27 cellular contexts compared by ENCODE assay signal in genomic region chr9:136692190-136693134, GRCh38. TPM values are rescaled to one million over a fixed set of nuclear protein-coding genes. Genes with fewer than 3 reads are reported as not detected.
DNase-seq lines count a peak whose midpoint lies in the region; ATAC-seq, FAIRE-seq and TF ChIP-seq lines count a peak whose summit lies in the region.
"Had no signal": no experiment of that assay in that cellular context is flagged by ENCODE, and none has a peak within 500 bp of the region (broad histone marks: within the 10 kb centered on the region; RNA-seq: fewer than 3 reads in every experiment).

No MANE protein-coding gene starts in this region.

- CTCF ChIA-PET in Caco-2 (lab: Charles Lee), result interaction anchor here (1.2 to 1.4 kb wide), 4 partner anchors 18 to 208 kb away, joined by 4 to 9 read pairs (median 6); no protein-coding TSS in a partner anchor
- CTCF ChIA-PET in Panc1 (lab: Charles Lee), result no interaction called here

- no TSS peak for BruUV-seq in Caco-2 (replicated peaks; lab: Mats Ljungman, UMichigan)
- no TSS peak for BruUV-seq in Panc1 (replicated peaks; lab: Mats Ljungman, UMichigan)

- no peaks in the 10 kb centered on the region for H3K9me3 ChIP-seq in Caco-2
- H3K9me3 ChIP-seq in Panc1 (ENCODE audit: control insufficient read depth, insufficient read depth, low read depth, low read length), result no peaks in the 10 kb centered on the region
- H3K9me3 ChIP-seq in small intestine (ENCODE audit: control insufficient read depth, low read depth), result no peaks in the 10 kb centered on the region
- H3K9me3 ChIP-seq: tibial artery had no signal

- no peak for TF ChIP-seq CTCF in Caco-2 (IDR thresholded peaks at IDR 0.05; ENCODE audit: insufficient read depth in 1 of 2, low read depth in 1 of 2, low read length in 1 of 2, severe bottlenecking in 1 of 2, unreplicated experiment in 1 of 2)
- TF ChIP-seq CTCF in Panc1 (IDR thresholded peaks at IDR 0.05), result no peak
- no peak for TF ChIP-seq CTCF in glutamatergic neuron (IDR thresholded peaks at IDR 0.05; ENCODE audit: partially characterized antibody, unreplicated experiment)

- peaks cover 63% of the 10 kb centered on the region for H3K4me1 ChIP-seq in Caco-2
- H3K4me1 ChIP-seq in Panc1 (ENCODE audit: control insufficient read depth, insufficient read depth, low read length), result peaks cover 47% of the 10 kb centered on the region
- H3K4me1 ChIP-seq in small intestine (ENCODE audit: control insufficient read depth in 2 of 2, insufficient read depth in 1 of 2, low read depth in 1 of 2, low read length in 1 of 2), result peaks cover 2 to 12% of the 10 kb centered on the region in 2 donors

- H3K27me3 Mint-ChIP-seq in Caco-2 (ENCODE audit: insufficient read depth, unreplicated experiment), result no peaks in the 10 kb centered on the region
- H3K27me3 Mint-ChIP-seq in glutamatergic neuron (ENCODE audit: unreplicated experiment), result peaks cover 7% of the 10 kb centered on the region

- ATAC-seq in Panc1 (no peak), left colon (no peak), esophagus mucosa (no peak)
- ATAC-seq: activated T-cell treated with anti-CD3 and anti-CD28 coated beads, Interleukin-2, amount 50 U/mL, for 72 hours; stimulated activated naive CD8-positive, alpha-beta T cell treated with anti-CD3 and anti-CD28 coated beads, Interleukin-15, Interleukin-2, amounts not matched to agents 100 U/mL and 50 U/mL, for 24 hours had no signal

- H3K4me3 Mint-ChIP-seq in Caco-2 (ENCODE audit: unreplicated experiment) (no peak overlapping the region), glutamatergic neuron (ENCODE audit: unreplicated experiment) (no peak overlapping the region)
- H3K4me3 Mint-ChIP-seq: activated T-cell treated with anti-CD3 and anti-CD28 coated beads, Interleukin-2, amount 50 U/mL, for 72 hours; WTC11 had no signal

- 80 to 85% (median 85%) methylated on average over 45 to 46 of the region's 46 CpGs for WGBS in small intestine, 3 donors

- POLR2A ChIA-PET in Caco-2 (lab: Charles Lee), result interaction anchor here (0.6 to 1.1 kb wide), 2 partner anchors 16 to 208 kb away, joined by 3 to 4 read pairs; no protein-coding TSS in a partner anchor
- POLR2A ChIA-PET in Panc1 (lab: Charles Lee), result no interaction called here

- H3K27ac ChIP-seq in Panc1 (ENCODE audit: low read length), result peak overlapping the region; percentile 66; the same call in 1 of the 2 replicates
- H3K27ac ChIP-seq in small intestine (ENCODE audit: low read depth in 1 of 2, low read length in 1 of 2), result peak overlapping the region; percentile 89 to 98
- H3K27ac ChIP-seq: tibial artery had no signal

- FAIRE-seq in small intestine (lab: Jason Lieb, UNC), result no peak
- FAIRE-seq: GM18507 had no signal

- intact Hi-C loops in Caco-2 (cut with micrococcal nuclease; ENCODE audit: unreplicated experiment) (loop anchor here (1.0 to 5.0 kb wide), 2 partner anchors 60 to 208 kb away; no protein-coding TSS in a partner anchor), Panc1 (cut with micrococcal nuclease; ENCODE audit: unreplicated experiment) (no loop called here), left colon (cut with DNase I, micrococcal nuclease) (no loop called here)

- H3K9me3 Mint-ChIP-seq in Caco-2 (ENCODE audit: unreplicated experiment), result no peaks in the 10 kb centered on the region
- H3K9me3 Mint-ChIP-seq in glutamatergic neuron (ENCODE audit: unreplicated experiment), result peaks cover 4% of the 10 kb centered on the region
- H3K9me3 Mint-ChIP-seq: activated T-cell treated with anti-CD3 and anti-CD28 coated beads, Interleukin-2, amount 50 U/mL, for 72 hours; WTC11 had no signal

- H3K27ac Mint-ChIP-seq in Caco-2 (ENCODE audit: unreplicated experiment) (peak overlapping the region; percentile 91), glutamatergic neuron (ENCODE audit: unreplicated experiment) (no peak overlapping the region)
- H3K27ac Mint-ChIP-seq: activated T-cell treated with anti-CD3 and anti-CD28 coated beads, Interleukin-2, amount 50 U/mL, for 72 hours; WTC11 had no signal

- H3K27me3 ChIP-seq in Caco-2 (replicated peaks; ENCODE audit: control insufficient read depth, insufficient read depth, low read length) (no peaks in the 10 kb centered on the region), Panc1 (ENCODE audit: control insufficient read depth, insufficient read depth, low read length) (no peaks in the 10 kb centered on the region), small intestine (ENCODE audit: control insufficient read depth in 2 of 2, insufficient read depth in 2 of 2, low read length in 2 of 2) (no peaks in the 10 kb centered on the region)

- in situ Hi-C loops in Panc1 (cut with HindIII; ENCODE audit: low pct_unique_long_range_greater_than_20kb, low sequenced_read_pairs), result no loop called here

- peaks cover 19% of the 10 kb centered on the region for H3K4me1 Mint-ChIP-seq in Caco-2 (ENCODE audit: low read depth, unreplicated experiment)
- H3K4me1 Mint-ChIP-seq in glutamatergic neuron (ENCODE audit: low read depth, unreplicated experiment), result peaks cover 13% of the 10 kb centered on the region

- DNase-seq in Caco-2, result no peak
- DNase-seq in Panc1 (ENCODE audit: low read depth, low spot score), result no peak
- DNase-seq in glutamatergic neuron, result peak; percentile 15
- no peak for DNase-seq in small intestine
- DNase-seq in NCI-H1417 (lab: John Stamatoyannopoulos, UW), result no peak
- no peak for DNase-seq in NCI-H446 (lab: John Stamatoyannopoulos, UW)
- DNase-seq in left colon, result no peak
- DNase-seq: activated naive CD4-positive, alpha-beta T cell treated with Interleukin-2 at 50 U/mL for 16 hours; activated T-cell treated with anti-CD3 and anti-CD28 coated beads, Interleukin-2, amount 50 U/mL, for 72 hours; effector CD8-positive, alpha-beta T cell; mesendoderm; NCI-H1417 treated with DMSO at 0.1 percent for 48 hours; NCI-H446 treated with DMSO at 0.1 percent for 48 hours; NCI-H82; nucleus accumbens; SIG-M5; stimulated activated naive CD8-positive, alpha-beta T cell treated with anti-CD3 and anti-CD28 coated beads, Interleukin-15, Interleukin-2, amounts not matched to agents 100 U/mL and 50 U/mL, for 24 hours; T-helper 9 cell; tibial artery had no signal

- H3K36me3 ChIP-seq in Caco-2 (ENCODE audit: control insufficient read depth, insufficient read depth, low read length) (no peaks in the 10 kb centered on the region), Panc1 (ENCODE audit: control insufficient read depth, insufficient read depth, low read length) (no peaks in the 10 kb centered on the region), small intestine (ENCODE audit: control insufficient read depth in 2 of 2, insufficient read depth in 2 of 2, low read length in 2 of 2) (no peaks in the 10 kb centered on the region)
- H3K36me3 ChIP-seq: tibial artery had no signal

- H3K4me3 ChIP-seq in Caco-2 (ENCODE audit: low read depth, low read length) (no peak overlapping the region), Panc1 (ENCODE audit: low read depth in 2 of 2, low read length in 2 of 2) (no peak overlapping the region), small intestine (ENCODE audit: low read depth in 1 of 2, low read length in 2 of 2) (peak overlapping the region in 1 of 2 donors; percentile 30)
- H3K4me3 ChIP-seq: tibial artery had no signal

- H3K36me3 Mint-ChIP-seq in Caco-2 (ENCODE audit: insufficient read depth, unreplicated experiment) (peaks cover 6% of the 10 kb centered on the region), glutamatergic neuron (ENCODE audit: unreplicated experiment) (no peaks in the 10 kb centered on the region)
- H3K36me3 Mint-ChIP-seq: WTC11 had no signal

RNA-seq across cellular contexts. Expression of gene AGPAT2, which starts 5.2 kb away (rescaled TPM):
- 68.7 and 77.1 TPM in 2 replicates for total RNA-seq in Caco-2 (2022)
- total RNA-seq in Panc1 (2021; ENCODE audit: unreplicated experiment), result 77.9 TPM
- polyA plus RNA-seq in Panc1 (2012; ENCODE audit: insufficient read length), result 118 TPM
- total RNA-seq in glutamatergic neuron (ENCODE audit: unreplicated experiment), result 72.8 TPM
- 100 to 1,000 TPM; 257 to 653 (median 468) TPM for polyA plus RNA-seq in small intestine
- 100 to 1,000 TPM; 152 to 211 TPM for total RNA-seq in left colon
- total RNA-seq in esophagus mucosa, result 91.7 TPM

RNA-seq across cellular contexts. Expression of gene DIPK1B, which starts 19.9 kb away (rescaled TPM):
- total RNA-seq in Caco-2 (2022) (40.4 and 40.6 TPM in 2 replicates), Panc1 (2021; ENCODE audit: unreplicated experiment) (10.6 TPM), glutamatergic neuron (ENCODE audit: unreplicated experiment) (71.3 TPM), left colon (1 to 10 TPM; 1.3 to 2.1 TPM), esophagus mucosa (0.76 TPM)
- polyA plus RNA-seq in Panc1 (2012; ENCODE audit: insufficient read length), result 26.9 TPM
- 10 to 100 TPM in 1 of 3 donors, 1 to 10 TPM in 1, under 1 TPM in 1; 0.22 to 12.1 (median 1.1) TPM for polyA plus RNA-seq in small intestine

RNA-seq across cellular contexts. Expression of gene EGFL7, which starts 29.7 kb away (rescaled TPM):
- 30.2 and 30.4 TPM in 2 replicates for total RNA-seq in Caco-2 (2022)
- 42.3 TPM for total RNA-seq in Panc1 (2021; ENCODE audit: unreplicated experiment)
- polyA plus RNA-seq in Panc1 (2012; ENCODE audit: insufficient read length), result 81.9 TPM
- 8.1 TPM for total RNA-seq in glutamatergic neuron (ENCODE audit: unreplicated experiment)
- polyA plus RNA-seq in small intestine, result 100 to 1,000 TPM in 1 of 3 donors, 10 to 100 TPM in 2; 15.4 to 114 (median 16.8) TPM
- total RNA-seq in left colon, result 10 to 100 TPM; 14.3 to 17.2 TPM
- 13.0 TPM for total RNA-seq in esophagus mucosa
- total RNA-seq: OCI-LY7 had no signal

RNA-seq across cellular contexts. Expression of gene LCN10, which starts 50.3 kb away (rescaled TPM):
- not detected in 2 replicates for total RNA-seq in Caco-2 (2022)
- not detected for total RNA-seq in Panc1 (2021; ENCODE audit: unreplicated experiment)
- polyA plus RNA-seq in Panc1 (2012; ENCODE audit: insufficient read length), result not detected
- not detected for total RNA-seq in glutamatergic neuron (ENCODE audit: unreplicated experiment)
- polyA plus RNA-seq in small intestine, result 1 to 10 TPM in 2 of 3 donors, not detected in 1; 1.1 to 8.4 TPM
- total RNA-seq in left colon, result 1 to 10 TPM; 1.2 to 2.4 TPM
- total RNA-seq in esophagus mucosa, result 1.3 TPM
- total RNA-seq: epithelial cell of proximal tubule, OCI-LY7 had no signal
- polyA plus RNA-seq: BJ had no signal

RNA-seq across cellular contexts. Expression of gene LCN6, which starts 55.9 kb away (rescaled TPM):
- total RNA-seq in Caco-2 (2022), result not detected in 2 replicates
- total RNA-seq in Panc1 (2021; ENCODE audit: unreplicated experiment), result not detected
- polyA plus RNA-seq in Panc1 (2012; ENCODE audit: insufficient read length), result not detected
- not detected for total RNA-seq in glutamatergic neuron (ENCODE audit: unreplicated experiment)
- polyA plus RNA-seq in small intestine, result 10 to 100 TPM in 1 of 3 donors, 1 to 10 TPM in 1, not detected in 1; 2.2 to 21.5 TPM
- total RNA-seq in left colon, result 1 to 10 TPM; 1.0 to 3.6 TPM
- 3.8 TPM for total RNA-seq in esophagus mucosa
- total RNA-seq: activated T-cell treated with anti-CD3 and anti-CD28 coated beads, Interleukin-2, amount 50 U/mL, for 72 hours; epithelial cell of proximal tubule; fibroblast of villous mesenchyme; OCI-LY7; skeletal muscle tissue; WTC11 had no signal
- polyA plus RNA-seq: BJ had no signal
